26 cellular contexts compared by ENCODE assay signal in the genomic region with DNA sequence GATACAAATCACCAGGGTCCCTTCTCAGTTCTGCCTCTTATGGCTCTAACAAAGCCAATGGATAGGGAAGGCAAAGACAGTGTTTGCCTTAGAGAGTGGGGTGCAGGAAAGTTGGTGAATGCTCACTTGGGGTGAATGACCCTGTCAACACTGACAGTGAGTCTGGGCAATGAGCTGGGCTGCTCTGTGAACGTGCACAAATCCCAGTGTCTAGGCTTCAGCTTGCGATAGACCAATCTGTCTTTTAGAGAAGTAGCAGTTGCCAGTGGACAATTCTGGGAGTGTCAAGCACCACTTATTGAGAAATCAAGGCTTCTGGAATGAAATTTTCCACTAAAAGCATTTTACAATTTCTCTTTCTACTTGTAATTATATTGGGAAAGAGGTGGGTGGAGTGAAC.
A peak's percentile ranks its signal among the peaks of the same experiment; 100 is the strongest.
DNase-seq lines count a peak whose midpoint lies in the region; ATAC-seq and TF ChIP-seq lines count a peak whose summit lies in the region.
"Had no signal": no experiment of that assay in that cellular context is flagged by ENCODE, and none has a peak within 500 bp of the region (broad histone marks: within the 10 kb centered on the region; RNA-seq: fewer than 3 reads in every experiment).

No MANE protein-coding gene starts in this region.

- peaks cover 4% of the 10 kb centered on the region for H3K4me1 Mint-ChIP-seq in activated CD8-positive, alpha-beta memory T cell treated with anti-CD3 and anti-CD28 coated beads, Interleukin-2, amount 10 ng/mL, durations not matched to agents 7 days and 5 days
- H3K4me1 Mint-ChIP-seq: activated CD4-positive, alpha-beta T cell treated with anti-CD3 and anti-CD28 coated beads, Interleukin-2, amount 10 ng/mL, durations not matched to agents 7 days and 5 days; natural killer cell had no signal

- peaks cover 10% of the 10 kb centered on the region for H3K27me3 Mint-ChIP-seq in activated CD8-positive, alpha-beta memory T cell treated with anti-CD3 and anti-CD28 coated beads, Interleukin-2, amount 10 ng/mL, durations not matched to agents 7 days and 5 days
- H3K27me3 Mint-ChIP-seq: activated naive CD8-positive, alpha-beta T cell treated with anti-CD3 and anti-CD28 coated beads for 36 hours had no signal

- TF ChIP-seq POLR2A in gastroesophageal sphincter (IDR thresholded peaks at IDR 0.05), result no peak

- no peak for DNase-seq in Right ventricle myocardium superior
- no peak for DNase-seq in cardiac septum (ENCODE audit: low spot score)
- DNase-seq in lower lobe of right lung, result no peak
- no peak for DNase-seq in NCI-H1694 treated with DMSO at 0.1 percent for 48 hours (lab: John Stamatoyannopoulos, UW)
- DNase-seq in MM.1S, result no peak
- no peak for DNase-seq in activated CD8-positive, alpha-beta memory T cell treated with anti-CD3 and anti-CD28 coated beads, Interleukin-2, amount 10 ng/mL, durations not matched to agents 7 days and 5 days
- DNase-seq: activated CD4-positive, alpha-beta T cell treated with anti-CD3 and anti-CD28 coated beads, Interleukin-2, amount 10 ng/mL, durations not matched to agents 7 days and 5 days; activated gamma-delta T cell; activated naive CD8-positive, alpha-beta T cell treated with anti-CD3 and anti-CD28 coated beads for 36 hours; activated T-cell treated with anti-CD3 and anti-CD28 coated beads, Interleukin-2, amount 50 U/mL, for 1 hour; CD4-positive, alpha-beta T cell; colonic mucosa; DND-41; effector memory CD4-positive, alpha-beta T cell; GF-D8; natural killer cell; NCI-H1105; NCI-H1930; NCI-H524; occipital lobe; SHP77; stimulated activated naive CD4-positive, alpha-beta T cell had no signal

- no peak for TF ChIP-seq CTCF in gastroesophageal sphincter (IDR thresholded peaks at IDR 0.05)
- TF ChIP-seq CTCF in lower lobe of right lung (IDR thresholded peaks at IDR 0.05), result no peak
- TF ChIP-seq CTCF in MM.1S (IDR thresholded peaks at IDR 0.05; ENCODE audit: low read length), result no peak

- no peaks in the 10 kb centered on the region for H3K36me3 Mint-ChIP-seq in activated CD8-positive, alpha-beta memory T cell treated with anti-CD3 and anti-CD28 coated beads, Interleukin-2, amount 10 ng/mL, durations not matched to agents 7 days and 5 days
- H3K36me3 Mint-ChIP-seq: activated naive CD8-positive, alpha-beta T cell treated with anti-CD3 and anti-CD28 coated beads for 36 hours; IgD-negative memory B cell; natural killer cell had no signal

- H3K9me2 ChIP-seq in MM.1S (replicated peaks; ENCODE audit: insufficient read depth, low read length), result no peaks in the 10 kb centered on the region

- no peak overlapping the region for H3K4me3 ChIP-seq in gastroesophageal sphincter
- no peak overlapping the region for H3K4me3 ChIP-seq in lower lobe of right lung
- no peak overlapping the region for H3K4me3 ChIP-seq in MM.1S (ENCODE audit: low read length)
- H3K4me3 ChIP-seq: ascending aorta, colonic mucosa, mucosa of descending colon had no signal

- no peaks in the 10 kb centered on the region for H3F3A ChIP-seq in MM.1S (ENCODE audit: insufficient read depth, low read length)

- H3K27ac Mint-ChIP-seq in activated CD8-positive, alpha-beta memory T cell treated with anti-CD3 and anti-CD28 coated beads, Interleukin-2, amount 10 ng/mL, durations not matched to agents 7 days and 5 days, result no peak overlapping the region
- H3K27ac Mint-ChIP-seq: activated CD4-positive, alpha-beta T cell treated with anti-CD3 and anti-CD28 coated beads, Interleukin-2, amount 10 ng/mL, durations not matched to agents 7 days and 5 days; activated naive CD8-positive, alpha-beta T cell treated with anti-CD3 and anti-CD28 coated beads for 36 hours; CD4-positive, alpha-beta T cell; IgD-negative memory B cell; natural killer cell had no signal

- no peaks in the 10 kb centered on the region for H4K20me1 ChIP-seq in MM.1S (ENCODE audit: insufficient read depth, low read length)

- H3K9ac ChIP-seq in MM.1S (ENCODE audit: low read length), result no peak overlapping the region

- H3K36me3 ChIP-seq in gastroesophageal sphincter (no peaks in the 10 kb centered on the region), lower lobe of right lung (no peaks in the 10 kb centered on the region), MM.1S (replicated peaks; ENCODE audit: insufficient read depth, low read length) (no peaks in the 10 kb centered on the region)
- H3K36me3 ChIP-seq: ascending aorta, colonic mucosa had no signal

- H3K4me1 ChIP-seq in gastroesophageal sphincter (no peaks in the 10 kb centered on the region), lower lobe of right lung (peaks cover 14% of the 10 kb centered on the region), MM.1S (ENCODE audit: low read length) (no peaks in the 10 kb centered on the region)
- H3K4me1 ChIP-seq: ascending aorta, colonic mucosa had no signal

- H3K79me2 ChIP-seq in MM.1S (ENCODE audit: low read length), result no peaks in the 10 kb centered on the region

- H3K4me3 Mint-ChIP-seq in activated CD8-positive, alpha-beta memory T cell treated with anti-CD3 and anti-CD28 coated beads, Interleukin-2, amount 10 ng/mL, durations not matched to agents 7 days and 5 days, result no peak overlapping the region
- H3K4me3 Mint-ChIP-seq: activated CD4-positive, alpha-beta T cell treated with anti-CD3 and anti-CD28 coated beads, Interleukin-2, amount 10 ng/mL, durations not matched to agents 7 days and 5 days; activated naive CD8-positive, alpha-beta T cell treated with anti-CD3 and anti-CD28 coated beads for 36 hours; CD4-positive, alpha-beta T cell; IgD-negative memory B cell; natural killer cell had no signal

- no peaks in the 10 kb centered on the region for H3K27me3 ChIP-seq in gastroesophageal sphincter
- no peaks in the 10 kb centered on the region for H3K27me3 ChIP-seq in lower lobe of right lung (ENCODE audit: low read depth)
- H3K27me3 ChIP-seq in MM.1S (replicated peaks; ENCODE audit: insufficient read depth, low read length), result no peaks in the 10 kb centered on the region
- H3K27me3 ChIP-seq: ascending aorta, colonic mucosa had no signal

- no peak overlapping the region for H3K4me2 ChIP-seq in MM.1S (ENCODE audit: low read depth, low read length)

- no peak for TF ChIP-seq EP300 in gastroesophageal sphincter (IDR thresholded peaks at IDR 0.05)

- H3K9me3 Mint-ChIP-seq in activated CD8-positive, alpha-beta memory T cell treated with anti-CD3 and anti-CD28 coated beads, Interleukin-2, amount 10 ng/mL, durations not matched to agents 7 days and 5 days (ENCODE audit: low read depth), result no peaks in the 10 kb centered on the region
- H3K9me3 Mint-ChIP-seq: activated CD4-positive, alpha-beta T cell treated with anti-CD3 and anti-CD28 coated beads, Interleukin-2, amount 10 ng/mL, durations not matched to agents 7 days and 5 days; activated naive CD8-positive, alpha-beta T cell treated with anti-CD3 and anti-CD28 coated beads for 36 hours; CD4-positive, alpha-beta T cell; IgD-negative memory B cell; natural killer cell had no signal

- no peaks in the 10 kb centered on the region for H3K9me3 ChIP-seq in gastroesophageal sphincter
- no peaks in the 10 kb centered on the region for H3K9me3 ChIP-seq in lower lobe of right lung
- H3K9me3 ChIP-seq in MM.1S (replicated peaks; ENCODE audit: insufficient read depth, low read length), result no peaks in the 10 kb centered on the region
- H3K9me3 ChIP-seq: ascending aorta, colonic mucosa, mucosa of descending colon had no signal

- H3K27ac ChIP-seq in gastroesophageal sphincter, result no peak overlapping the region
- H3K27ac ChIP-seq in lower lobe of right lung, result no peak overlapping the region
- H3K27ac ChIP-seq in MM.1S (ENCODE audit: low read length), result no peak overlapping the region
- H3K27ac ChIP-seq: ascending aorta, colonic mucosa had no signal

- no peak overlapping the region for H2AFZ ChIP-seq in MM.1S (ENCODE audit: low read length)

- intact Hi-C loops in Right ventricle myocardium superior (cut with DNase I), result no loop called here
- intact Hi-C loops in cardiac septum (cut with DNase I), result no loop called here
- intact Hi-C loops in lower lobe of right lung (cut with DNase I), result no loop called here

- ATAC-seq in Right ventricle myocardium superior (ENCODE audit: poor library complexity), result peak; percentile 53
- ATAC-seq in gastroesophageal sphincter, result peak; percentile 49
- peak; percentile 69 to 75 for ATAC-seq in lower lobe of right lung
- no peak for ATAC-seq in activated CD8-positive, alpha-beta memory T cell treated with anti-CD3 and anti-CD28 coated beads, Interleukin-2, amount 10 ng/mL, durations not matched to agents 7 days and 5 days
- ATAC-seq: natural killer cell had no signal

- 82% methylated on average over 2 of the region's 2 CpGs; no CpG with 5 or more reads in 1 of the 2 donors for WGBS in gastroesophageal sphincter (ENCODE audit: low coverage in 1 of 2), 2 donors

- CTCF ChIA-PET in activated CD8-positive, alpha-beta memory T cell treated with anti-CD3 and anti-CD28 coated beads, Interleukin-2, amount 10 ng/mL, durations not matched to agents 7 days and 5 days (lab: Charles Lee), result interaction anchor here (1.0 kb wide), 1 partner anchor 62 kb away, joined by 3 read pairs; no protein-coding TSS in a partner anchor
